In genomic region chr10:14126697-14127440, GRCh38 we compare ENCODE assay signal across 16 cellular contexts.
DNase-seq lines count a peak whose midpoint lies in the region; ATAC-seq lines count a peak whose summit lies in the region.
"Had no signal": no experiment of that assay in that cellular context is flagged by ENCODE, and none has a peak within 500 bp of the region (broad histone marks: within the 10 kb centered on the region; RNA-seq: fewer than 3 reads in every experiment).

No MANE protein-coding gene starts in this region.

- H3K36me3 ChIP-seq in MG63 (no peaks in the 10 kb centered on the region), mesenchymal stem cell (ENCODE audit: control insufficient read depth in 1 of 2, insufficient read depth in 2 of 2, low read depth in 1 of 2, low read length in 2 of 2) (no peaks in the 10 kb centered on the region)

- H3K4ac ChIP-seq in mesenchymal stem cell (ENCODE audit: low read depth in 1 of 2, low read length in 2 of 2), result no peak overlapping the region

- intact Hi-C loops in sciatic nerve (cut with DNase I), result no loop called here

- no peak overlapping the region for H3K4me3 ChIP-seq in MG63
- H3K4me3 ChIP-seq in mesenchymal stem cell (ENCODE audit: insufficient read depth in 1 of 2, low read depth in 1 of 2, low read length in 2 of 2), result no peak overlapping the region

- no peak overlapping the region for H2BK120ac ChIP-seq in mesenchymal stem cell (ENCODE audit: low read depth, low read length)

- H3K9ac ChIP-seq in mesenchymal stem cell (ENCODE audit: low read length), result no peak overlapping the region

- H4K91ac ChIP-seq in mesenchymal stem cell (ENCODE audit: low read length), result no peak overlapping the region

- no peaks in the 10 kb centered on the region for H3K4me1 ChIP-seq in mesenchymal stem cell (ENCODE audit: control insufficient read depth, insufficient read depth, low read depth, low read length)

- H3K79me1 ChIP-seq in mesenchymal stem cell (replicated peaks; ENCODE audit: low read length, poor library complexity, severe bottlenecking), result no peaks in the 10 kb centered on the region

- H3K23ac ChIP-seq in mesenchymal stem cell (ENCODE audit: low read length in 2 of 2), result no peak overlapping the region

- ATAC-seq in sciatic nerve, result no peak

- H3K18ac ChIP-seq in mesenchymal stem cell (ENCODE audit: low read depth in 1 of 2, low read length in 2 of 2), result no peak overlapping the region

- no peak overlapping the region for H2AFZ ChIP-seq in mesenchymal stem cell (ENCODE audit: low read depth, low read length)

- H3K27ac ChIP-seq in mesenchymal stem cell (ENCODE audit: low read length, poor library complexity, severe bottlenecking), result no peak overlapping the region
- H3K27ac ChIP-seq: VCaP had no signal

- H2BK12ac ChIP-seq in mesenchymal stem cell (ENCODE audit: low read length in 2 of 2), result no peak overlapping the region

- no peak overlapping the region for H3K14ac ChIP-seq in mesenchymal stem cell (ENCODE audit: low read length in 2 of 2)

- H3K27me3 ChIP-seq in MG63, result no peaks in the 10 kb centered on the region
- peaks cover 0 to 34% of the 10 kb centered on the region in 2 experiments for H3K27me3 ChIP-seq in mesenchymal stem cell (ENCODE audit: control insufficient read depth in 1 of 2, insufficient read depth in 1 of 2, low read length in 2 of 2)

- H2BK15ac ChIP-seq in mesenchymal stem cell (ENCODE audit: low read depth, poor library complexity, severe bottlenecking), result no peak overlapping the region

- H2BK5ac ChIP-seq in mesenchymal stem cell (ENCODE audit: low read depth, low read length, poor library complexity, severe bottlenecking), result no peak overlapping the region

- H3K9me3 ChIP-seq in MG63, result peaks cover 8% of the 10 kb centered on the region; the same call in 1 of the 2 replicates
- H3K9me3 ChIP-seq in mesenchymal stem cell (ENCODE audit: control insufficient read depth, low read length), result no peaks in the 10 kb centered on the region

- DNase-seq in Daoy (ENCODE audit: low read depth) (peak; percentile 21), MG63 (peak; percentile 59), cerebellar cortex (ENCODE audit: low spot score) (peak; percentile 66), mesenchymal stem cell (peak; percentile 5), H4 (ENCODE audit: low spot score) (no peak), NCI-H1930 (lab: John Stamatoyannopoulos, UW) (no peak), sciatic nerve (ENCODE audit: low spot score) (no peak), HPDE6-E6E7 (ENCODE audit: extremely low spot score) (no peak)
- DNase-seq: activated CD8-positive, alpha-beta memory T cell treated with anti-CD3 and anti-CD28 coated beads for 24 hours; activated gamma-delta T cell; head of caudate nucleus; MV-4-11; NCI-H2171; posterior cingulate gyrus; stimulated activated CD4-positive, alpha-beta T cell treated with anti-CD3 and anti-CD28 coated beads, Interleukin-15, amount 100 ng/mL, for 24 hours had no signal

- no peak overlapping the region for H2AK5ac ChIP-seq in mesenchymal stem cell (ENCODE audit: low read length, severe bottlenecking)

- no peak overlapping the region for H4K8ac ChIP-seq in mesenchymal stem cell (ENCODE audit: low read length)

- 75% methylated on average over 6 of the region's 6 CpGs for WGBS in mesenchymal stem cell

- H3K4me2 ChIP-seq in mesenchymal stem cell (ENCODE audit: low read length, poor library complexity, severe bottlenecking), result no peak overlapping the region

Comparison
In these comparisons a context has a peak if more than half of its experiments do, and no peak if none do; other contexts are left out.
1. DNase-seq: peak in Daoy (single experiment), MG63 (single experiment), cerebellar cortex (single experiment) and mesenchymal stem cell (single experiment); none in H4 (single experiment), NCI-H1930 (0 of 2), sciatic nerve (single experiment) and HPDE6-E6E7 (single experiment).